Comparison of ENCODE assay signal across 14 cellular contexts in genomic region chr1:201675143-201675542, GRCh38.
DNase-seq lines count a peak whose midpoint lies in the region; ATAC-seq and TF ChIP-seq lines count a peak whose summit lies in the region.
"Had no signal": no experiment of that assay in that cellular context is flagged by ENCODE, and none has a peak within 500 bp of the region (broad histone marks: within the 10 kb centered on the region; RNA-seq: fewer than 3 reads in every experiment).

No MANE protein-coding gene starts in this region.

- no peak overlapping the region for H3K18ac ChIP-seq in trophoblast cell (ENCODE audit: low read length)

- H3K4me1 ChIP-seq in cardiac muscle cell (ENCODE audit: low read depth) (peaks cover 25% of the 10 kb centered on the region), trophoblast cell (ENCODE audit: control insufficient read depth in 1 of 2, insufficient read depth in 2 of 2, low read length in 2 of 2) (no peaks in the 10 kb centered on the region), esophagus muscularis mucosa (peaks cover 36 to 47% (median 39%) of the 10 kb centered on the region in 4 donors)

- H3K9me3 ChIP-seq in cardiac muscle cell (ENCODE audit: low read depth) (no peaks in the 10 kb centered on the region), trophoblast cell (ENCODE audit: insufficient read depth, low read depth, low read length) (no peaks in the 10 kb centered on the region), esophagus muscularis mucosa (no peaks in the 10 kb centered on the region)

- H4K8ac ChIP-seq in trophoblast cell (ENCODE audit: low read depth, low read length) = no peak overlapping the region

- no peaks in the 10 kb centered on the region for H3K79me1 ChIP-seq in trophoblast cell (ENCODE audit: low read length)

- no peak for ATAC-seq in GM19467 (IDR thresholded peaks at IDR 0.05; ENCODE audit: unreplicated experiment)
- ATAC-seq: CD8-positive, alpha-beta T cell; stimulated activated naive CD8-positive, alpha-beta T cell treated with anti-CD3 and anti-CD28 coated beads, Interleukin-15, amount 100 ng/mL, for 72 hours had no signal

- H3K4me2 ChIP-seq in trophoblast cell (ENCODE audit: low read length) = no peak overlapping the region

- H2BK120ac ChIP-seq in trophoblast cell (ENCODE audit: insufficient read depth, low read length, poor library complexity) = no peak overlapping the region

- H3K36me3 ChIP-seq in cardiac muscle cell (no peaks in the 10 kb centered on the region), trophoblast cell (ENCODE audit: control insufficient read depth in 1 of 2, insufficient read depth in 2 of 2, low read length in 2 of 2) (peaks cover 4 to 6% of the 10 kb centered on the region in 2 experiments), esophagus muscularis mucosa (no peaks in the 10 kb centered on the region)

- no peak overlapping the region for H3K23ac ChIP-seq in trophoblast cell (ENCODE audit: low read length)

- no peaks in the 10 kb centered on the region for H3K79me2 ChIP-seq in trophoblast cell (ENCODE audit: control insufficient read depth, insufficient read depth, low read length, poor library complexity)

- no CpG with 5 or more reads among the region's 5 CpGs for WGBS in trophoblast cell (ENCODE audit: extremely low coverage, insufficient coverage, insufficient read length)
- WGBS in esophagus muscularis mucosa = 65% methylated on average over 5 of the region's 5 CpGs

- H2BK5ac ChIP-seq in trophoblast cell (ENCODE audit: low read depth, low read length, poor library complexity) = no peak overlapping the region

- no peak overlapping the region for H2BK12ac ChIP-seq in trophoblast cell (ENCODE audit: low read length)

- no peak overlapping the region for H2AK5ac ChIP-seq in trophoblast cell (ENCODE audit: low read length)

- no peak overlapping the region for H2AFZ ChIP-seq in trophoblast cell (ENCODE audit: insufficient read depth, low read length, poor library complexity)

- no peak overlapping the region for H4K12ac ChIP-seq in trophoblast cell (ENCODE audit: low read depth, low read length)

- peak overlapping the region; percentile 71 for H3K27ac ChIP-seq in cardiac muscle cell
- no peak overlapping the region for H3K27ac ChIP-seq in trophoblast cell (ENCODE audit: low read depth, low read length)
- peak overlapping the region in 1 of 4 donors; percentile 20 for H3K27ac ChIP-seq in esophagus muscularis mucosa (replicated peaks in 1 of 4)
- H3K27ac ChIP-seq: epithelial cell of prostate had no signal

- H4K91ac ChIP-seq in trophoblast cell (ENCODE audit: low read depth, low read length) = no peak overlapping the region

- no peak overlapping the region for H3K4ac ChIP-seq in trophoblast cell (ENCODE audit: low read depth, low read length)

- no peak for TF ChIP-seq POLR2A in esophagus muscularis mucosa (IDR thresholded peaks at IDR 0.05; ENCODE audit: low read depth)

- TF ChIP-seq CTCF in cardiac muscle cell (IDR thresholded peaks at IDR 0.05; ENCODE audit: low read depth, low read length) (no peak), esophagus muscularis mucosa (IDR thresholded peaks at IDR 0.05) (no peak)

- peak; percentile 46 for DNase-seq in EH (ENCODE audit: low read depth)
- peak; percentile 50 for DNase-seq in SKM-1 (lab: John Stamatoyannopoulos, UW; ENCODE audit: unreplicated experiment)
- peak; percentile 38 to 52 for DNase-seq in cardiac muscle cell (ENCODE audit: low read depth in 1 of 2, low spot score in 1 of 2)
- no peak for DNase-seq in trophoblast cell
- no peak for DNase-seq in central memory CD4-positive, alpha-beta T cell
- no peak for DNase-seq in esophagus muscularis mucosa (ENCODE audit: extremely low spot score)
- no peak for DNase-seq in NCI-H2029 treated with DMSO at 0.1 percent for 48 hours (lab: John Stamatoyannopoulos, UW)
- DNase-seq: activated naive CD4-positive, alpha-beta T cell treated with Interleukin-2 at 50 U/mL for 16 hours; CD8-positive, alpha-beta T cell; NCI-H345; stimulated activated CD4-positive, alpha-beta T cell treated with anti-CD3 and anti-CD28 coated beads, Interleukin-4, amount 100 ng/mL, for 24 hours; stimulated activated naive CD8-positive, alpha-beta T cell treated with anti-CD3 and anti-CD28 coated beads, Interleukin-15, amount 100 ng/mL, for 72 hours had no signal

- TF ChIP-seq EP300 in esophagus muscularis mucosa (IDR thresholded peaks at IDR 0.05) = no peak

- peak overlapping the region; percentile 30 for H3K9ac ChIP-seq in trophoblast cell (ENCODE audit: low read length)

- H3K14ac ChIP-seq in trophoblast cell (ENCODE audit: low read length) = no peak overlapping the region

- intact Hi-C loops in esophagus muscularis mucosa (cut with DNase I) = no loop called here

- H3K4me3 ChIP-seq in cardiac muscle cell (no peak overlapping the region), trophoblast cell (ENCODE audit: low read depth, low read length) (no peak overlapping the region), esophagus muscularis mucosa (no peak overlapping the region)

- no peaks in the 10 kb centered on the region for H3K27me3 ChIP-seq in cardiac muscle cell
- no peaks in the 10 kb centered on the region for H3K27me3 ChIP-seq in trophoblast cell (ENCODE audit: insufficient read depth, low read length)
- no peaks in the 10 kb centered on the region for H3K27me3 ChIP-seq in esophagus muscularis mucosa

Comparison
In these comparisons a context has a peak if more than half of its experiments do, and no peak if none do; other contexts are left out.
1. DNase-seq: peak in EH (single experiment), SKM-1 (single experiment) and cardiac muscle cell (2 of 2); none in trophoblast cell (0 of 2), central memory CD4-positive, alpha-beta T cell (single experiment), esophagus muscularis mucosa (single experiment) and NCI-H2029 treated with DMSO at 0.1 percent for 48 hours (single experiment).